Comparison of ENCODE assay signal across 18 cellular contexts in genomic region chr2:148917431-148917830, GRCh38. TPM values are rescaled to one million over a fixed set of nuclear protein-coding genes. Genes with fewer than 3 reads are reported as not detected.
DNase-seq lines count a peak whose midpoint lies in the region; ATAC-seq lines count a peak whose summit lies in the region.
"Had no signal": no experiment of that assay in that cellular context is flagged by ENCODE, and none has a peak within 500 bp of the region (broad histone marks: within the 10 kb centered on the region; RNA-seq: fewer than 3 reads in every experiment).

No MANE protein-coding gene starts in this region.

- peaks cover 9% of the 10 kb centered on the region for H3K4me1 Mint-ChIP-seq in activated naive CD4-positive, alpha-beta T cell treated with anti-CD3 and anti-CD28 coated beads for 36 hours (ENCODE audit: low read depth)
- no peaks in the 10 kb centered on the region for H3K4me1 Mint-ChIP-seq in stimulated activated memory B cell treated with anti-CD40 and anti-IgM and Interleukin-4, amounts not matched to agents 10 μg/mL and 1 μg/mL and 100 μg/mL, for 72 hours
- peaks cover 0 to 5% of the 10 kb centered on the region in 2 donors for H3K4me1 Mint-ChIP-seq in effector memory CD8-positive, alpha-beta T cell (ENCODE audit: low read depth in 2 of 2)
- H3K4me1 Mint-ChIP-seq: nephron progenitor cell had no signal

- H3K9me3 Mint-ChIP-seq in activated naive CD4-positive, alpha-beta T cell treated with anti-CD3 and anti-CD28 coated beads for 36 hours: peaks cover 10% of the 10 kb centered on the region
- peaks cover 9% of the 10 kb centered on the region for H3K9me3 Mint-ChIP-seq in stimulated activated memory B cell treated with anti-CD40 and anti-IgM and Interleukin-4, amounts not matched to agents 10 μg/mL and 1 μg/mL and 100 μg/mL, for 72 hours
- peaks cover 6 to 11% of the 10 kb centered on the region in 2 donors for H3K9me3 Mint-ChIP-seq in effector memory CD8-positive, alpha-beta T cell

- H3K27ac Mint-ChIP-seq in activated naive CD4-positive, alpha-beta T cell treated with anti-CD3 and anti-CD28 coated beads for 36 hours: no peak overlapping the region
- H3K27ac Mint-ChIP-seq in stimulated activated memory B cell treated with anti-CD40 and anti-IgM and Interleukin-4, amounts not matched to agents 10 μg/mL and 1 μg/mL and 100 μg/mL, for 72 hours: no peak overlapping the region
- H3K27ac Mint-ChIP-seq in effector memory CD8-positive, alpha-beta T cell: no peak overlapping the region
- H3K27ac Mint-ChIP-seq: activated T-cell treated with anti-CD3 and anti-CD28 coated beads, Interleukin-2, amount 50 U/mL, for 24 hours; CD4-positive, alpha-beta T cell had no signal

- intact Hi-C loops in activated naive CD4-positive, alpha-beta T cell treated with anti-CD3 and anti-CD28 coated beads for 36 hours (cut with micrococcal nuclease): loop anchor here (2.0 kb wide), 1 partner anchor 43 kb away; the partner anchor contains the start of gene KIF5C

- H3K4me3 Mint-ChIP-seq in activated naive CD4-positive, alpha-beta T cell treated with anti-CD3 and anti-CD28 coated beads for 36 hours: no peak overlapping the region
- no peak overlapping the region for H3K4me3 Mint-ChIP-seq in stimulated activated memory B cell treated with anti-CD40 and anti-IgM and Interleukin-4, amounts not matched to agents 10 μg/mL and 1 μg/mL and 100 μg/mL, for 72 hours
- H3K4me3 Mint-ChIP-seq in effector memory CD8-positive, alpha-beta T cell: no peak overlapping the region
- H3K4me3 Mint-ChIP-seq: activated T-cell treated with anti-CD3 and anti-CD28 coated beads, Interleukin-2, amount 50 U/mL, for 24 hours; CD4-positive, alpha-beta T cell; nephron progenitor cell had no signal

- CTCF ChIA-PET in activated naive CD4-positive, alpha-beta T cell treated with anti-CD3 and anti-CD28 coated beads for 36 hours (lab: Charles Lee): interaction anchor here (1.0 kb wide), 1 partner anchor 10 kb away, joined by 3 read pairs; no protein-coding TSS in a partner anchor

- peak; percentile 57 for ATAC-seq in GM21390 (IDR thresholded peaks at IDR 0.05; ENCODE audit: unreplicated experiment)
- peak; percentile 65 for ATAC-seq in HG03196 (IDR thresholded peaks at IDR 0.05; ENCODE audit: unreplicated experiment)
- peak; percentile 81 for ATAC-seq in stimulated activated memory B cell treated with anti-CD40 and anti-IgM and Interleukin-4, amounts not matched to agents 10 μg/mL and 1 μg/mL and 100 μg/mL, for 72 hours
- no peak for ATAC-seq in HG03135 (IDR thresholded peaks at IDR 0.05; ENCODE audit: unreplicated experiment)
- ATAC-seq in GM21381 (IDR thresholded peaks at IDR 0.05; ENCODE audit: unreplicated experiment): no peak
- ATAC-seq in effector memory CD8-positive, alpha-beta T cell (replicated peaks): no peak
- ATAC-seq: HepG2 had no signal

- H3K36me3 Mint-ChIP-seq in activated naive CD4-positive, alpha-beta T cell treated with anti-CD3 and anti-CD28 coated beads for 36 hours (ENCODE audit: low read depth): peaks cover 9% of the 10 kb centered on the region
- H3K36me3 Mint-ChIP-seq in stimulated activated memory B cell treated with anti-CD40 and anti-IgM and Interleukin-4, amounts not matched to agents 10 μg/mL and 1 μg/mL and 100 μg/mL, for 72 hours: peaks cover 22% of the 10 kb centered on the region
- H3K36me3 Mint-ChIP-seq in effector memory CD8-positive, alpha-beta T cell (ENCODE audit: insufficient read depth): no peaks in the 10 kb centered on the region

- H3K27me3 Mint-ChIP-seq in activated naive CD4-positive, alpha-beta T cell treated with anti-CD3 and anti-CD28 coated beads for 36 hours (ENCODE audit: low read depth): no peaks in the 10 kb centered on the region
- no peaks in the 10 kb centered on the region for H3K27me3 Mint-ChIP-seq in stimulated activated memory B cell treated with anti-CD40 and anti-IgM and Interleukin-4, amounts not matched to agents 10 μg/mL and 1 μg/mL and 100 μg/mL, for 72 hours
- H3K27me3 Mint-ChIP-seq in effector memory CD8-positive, alpha-beta T cell: peaks cover 0 to 11% of the 10 kb centered on the region in 2 donors
- H3K27me3 Mint-ChIP-seq: activated T-cell treated with anti-CD3 and anti-CD28 coated beads, Interleukin-2, amount 50 U/mL, for 24 hours; CD4-positive, alpha-beta T cell had no signal

- peak; percentile 46 for DNase-seq in activated naive CD4-positive, alpha-beta T cell treated with anti-CD3 and anti-CD28 coated beads for 36 hours
- no peak for DNase-seq in activated naive CD4-positive, alpha-beta T cell treated with anti-CD3 and anti-CD28 coated beads, Interleukin-2, amount 50 U/mL, for 16 hours
- no peak for DNase-seq in effector memory CD8-positive, alpha-beta T cell
- DNase-seq: activated T-cell treated with anti-CD3 and anti-CD28 coated beads, Interleukin-2, amount 50 U/mL, for 24 hours; CD4-positive, alpha-beta T cell; foreskin melanocyte; H7; NCI-H1436 treated with DMSO at 0.1 percent for 48 hours; nephron progenitor cell; PC-9; posterior cingulate gyrus; T-helper 9 cell had no signal

RNA-seq across cellular contexts. Expression of gene KIF5C, which starts 42.4 kb away (rescaled TPM):
- total RNA-seq in activated naive CD4-positive, alpha-beta T cell treated with anti-CD3 and anti-CD28 coated beads for 36 hours: 10 to 100 TPM; 18.6 to 24.5 TPM

Comparison
In these comparisons a context has a peak if more than half of its experiments do, and no peak if none do; other contexts are left out.
1. ATAC-seq: peak in GM21390 (single experiment), HG03196 (single experiment) and stimulated activated memory B cell treated with anti-CD40 and anti-IgM and Interleukin-4, amounts not matched to agents 10 μg/mL and 1 μg/mL and 100 μg/mL, for 72 hours (single experiment); none in HG03135 (single experiment), GM21381 (single experiment) and effector memory CD8-positive, alpha-beta T cell (single experiment).